Comparison of ENCODE assay signal across 13 cellular contexts in genomic region chr6:99790679-99791078, GRCh38.
DNase-seq lines count a peak whose midpoint lies in the region; ATAC-seq, FAIRE-seq and TF ChIP-seq lines count a peak whose summit lies in the region.
"Had no signal": no experiment of that assay in that cellular context is flagged by ENCODE, and none has a peak within 500 bp of the region (broad histone marks: within the 10 kb centered on the region; RNA-seq: fewer than 3 reads in every experiment).

No MANE protein-coding gene starts in this region.

- no peak overlapping the region for H3K4me3 ChIP-seq in fibroblast of pulmonary artery (replicated peaks; ENCODE audit: low read depth, low read length)
- H3K4me3 ChIP-seq in kidney (ENCODE audit: low read length in 2 of 2), result no peak overlapping the region
- H3K4me3 ChIP-seq: HAP-1, left lung, suprapubic skin had no signal

- FAIRE-seq in kidney (lab: Jason Lieb, UNC), result no peak

- H3K36me3 ChIP-seq in kidney (ENCODE audit: control insufficient read depth in 1 of 2, insufficient read depth in 2 of 2, low read length in 2 of 2), result no peaks in the 10 kb centered on the region
- H3K36me3 ChIP-seq: HAP-1, left lung, suprapubic skin had no signal

- no peak overlapping the region for H3K4me3 Mint-ChIP-seq in naive thymus-derived CD8-positive, alpha-beta T cell

- no peaks in the 10 kb centered on the region for H3K9me3 ChIP-seq in kidney (ENCODE audit: control insufficient read depth in 1 of 2, low read length in 2 of 2)
- H3K9me3 ChIP-seq: HAP-1, left lung, suprapubic skin had no signal

- no peaks in the 10 kb centered on the region for H3K36me3 Mint-ChIP-seq in naive thymus-derived CD8-positive, alpha-beta T cell

- no peak for ATAC-seq in GM18505 (IDR thresholded peaks at IDR 0.05; ENCODE audit: unreplicated experiment)
- no peak for ATAC-seq in naive thymus-derived CD8-positive, alpha-beta T cell
- ATAC-seq: left lung had no signal

- in situ Hi-C loops in G401 (cut with HindIII; ENCODE audit: low sequenced_read_pairs), result no loop called here

- H3K27ac Mint-ChIP-seq in naive thymus-derived CD8-positive, alpha-beta T cell, result no peak overlapping the region
- H3K27ac Mint-ChIP-seq: activated T-helper 2 cell treated with anti-CD3 and anti-CD28 coated beads, Interferon-gamma antibody, Interleukin-2, Interleukin-4, amounts not matched to agents 10 μg/mL and 5 μg/mL and 100 μg/mL, durations not matched to agents 14 hours and 24 hours and 36 hours had no signal

- DNase-seq in AML-193 (lab: John Stamatoyannopoulos, UW) (peak; percentile 20 to 45), G401 (ENCODE audit: low spot score) (peak; percentile 12), NCI-H774 (lab: John Stamatoyannopoulos, UW) (peak; percentile 16), fibroblast of pulmonary artery (ENCODE audit: low read depth) (no peak), kidney (no peak), GM03348 (ENCODE audit: low spot score) (no peak)
- no peak for DNase-seq in naive thymus-derived CD8-positive, alpha-beta T cell
- DNase-seq: foreskin fibroblast, left lung had no signal

- H3K9me3 Mint-ChIP-seq in naive thymus-derived CD8-positive, alpha-beta T cell, result no peaks in the 10 kb centered on the region
- H3K9me3 Mint-ChIP-seq: activated T-helper 2 cell treated with anti-CD3 and anti-CD28 coated beads, Interferon-gamma antibody, Interleukin-2, Interleukin-4, amounts not matched to agents 10 μg/mL and 5 μg/mL and 100 μg/mL, durations not matched to agents 14 hours and 24 hours and 36 hours had no signal

- peak; percentile 14 for TF ChIP-seq CTCF in fibroblast of pulmonary artery (IDR thresholded peaks at IDR 0.05; ENCODE audit: low read length, missing control alignments)
- no peak for TF ChIP-seq CTCF in kidney (IDR thresholded peaks at IDR 0.05; ENCODE audit: borderline replicate concordance, extremely low read depth, insufficient read depth)

- H3K9ac ChIP-seq in kidney (ENCODE audit: low read length in 2 of 2), result no peak overlapping the region

- H3K4me1 Mint-ChIP-seq in naive thymus-derived CD8-positive, alpha-beta T cell, result peaks cover 0 to 2% (median 0%) of the 10 kb centered on the region in 4 donors

- H3K27ac ChIP-seq in kidney (ENCODE audit: low read depth in 2 of 2, low read length in 2 of 2), result no peak overlapping the region
- H3K27ac ChIP-seq: left lung, suprapubic skin had no signal

- POLR2A ChIA-PET in naive thymus-derived CD8-positive, alpha-beta T cell (lab: Charles Lee), result no interaction called here

- H3K27me3 Mint-ChIP-seq in naive thymus-derived CD8-positive, alpha-beta T cell, result peaks cover 11 to 47% (median 25%) of the 10 kb centered on the region in 5 donors

- no peak for TF ChIP-seq POLR2A in GM18505 (IDR thresholded peaks at IDR 0.05; ENCODE audit: borderline replicate concordance, extremely low read depth, insufficient read depth, insufficient read length)

- H3K4me1 ChIP-seq in kidney (ENCODE audit: control insufficient read depth in 1 of 2, insufficient read depth in 1 of 2, low read depth in 1 of 2, low read length in 2 of 2), result no peaks in the 10 kb centered on the region
- H3K4me1 ChIP-seq: HAP-1, left lung, suprapubic skin had no signal

- intact Hi-C loops in kidney (cut with DNase I), result no loop called here

Comparison
In these comparisons a context has a peak if more than half of its experiments do, and no peak if none do; other contexts are left out.
1. DNase-seq: peak in AML-193 (2 of 2), G401 (single experiment) and NCI-H774 (single experiment); none in fibroblast of pulmonary artery (single experiment), kidney (single experiment), naive thymus-derived CD8-positive, alpha-beta T cell (0 of 10) and GM03348 (single experiment).